In genomic region chr9:5617749-5618148, GRCh38 we compare ENCODE assay signal across 2 cellular contexts.
TF ChIP-seq lines count a peak whose summit lies in the region.

No MANE protein-coding gene starts in this region.

TF ChIP-seq in SK-N-SH, 30 proteins besides CTCF, POLR2A, EP300 and RAD21 (continued from another document):
- no peak for TF ChIP-seq TEAD4 (IDR thresholded peaks at IDR 0.05; ENCODE audit: borderline replicate concordance, insufficient read depth)
- TF ChIP-seq ELF1 (IDR thresholded peaks at IDR 0.05): no peak
- no peak for TF ChIP-seq MEF2A (IDR thresholded peaks at IDR 0.05; ENCODE audit: borderline replicate concordance, low read depth)
- no peak for TF ChIP-seq YY1 (IDR thresholded peaks at IDR 0.05; ENCODE audit: low read depth)
- TF ChIP-seq NFIC (IDR thresholded peaks at IDR 0.05; ENCODE audit: borderline replicate concordance): no peak
- no peak for TF ChIP-seq SMC3 (IDR thresholded peaks at IDR 0.05; ENCODE audit: low read depth, low read length)
- no peak for TF ChIP-seq SIN3A (IDR thresholded peaks at IDR 0.05; ENCODE audit: borderline replicate concordance, low read depth, low read length)
- no peak for TF ChIP-seq MXI1 (IDR thresholded peaks at IDR 0.05; ENCODE audit: low read depth, low read length)
- no peak for TF ChIP-seq FOXM1 (IDR thresholded peaks at IDR 0.05; ENCODE audit: low read depth)
- TF ChIP-seq CHD2 (IDR thresholded peaks at IDR 0.05; ENCODE audit: low read length, partially characterized antibody): no peak
- TF ChIP-seq RCOR1 (IDR thresholded peaks at IDR 0.05; ENCODE audit: low read length): no peak
- TF ChIP-seq POLR2AphosphoS5 (IDR thresholded peaks at IDR 0.05; ENCODE audit: low read depth, low read length): no peak
- TF ChIP-seq NRF1 (IDR thresholded peaks at IDR 0.05; ENCODE audit: low read depth, low read length): no peak

TF ChIP-seq in WTC11, 78 proteins besides CTCF, POLR2A, EP300 and RAD21 (continued from another document):
- TF ChIP-seq CDX4 (CRISPR knock-in tag; IDR thresholded peaks at IDR 0.05; ENCODE audit: borderline replicate concordance) (no peak), ATF2 (CRISPR knock-in tag; IDR thresholded peaks at IDR 0.05; ENCODE audit: borderline replicate concordance, low read depth) (no peak), ZMAT4 (CRISPR knock-in tag; IDR thresholded peaks at IDR 0.05) (no peak)
